In the genomic region with DNA sequence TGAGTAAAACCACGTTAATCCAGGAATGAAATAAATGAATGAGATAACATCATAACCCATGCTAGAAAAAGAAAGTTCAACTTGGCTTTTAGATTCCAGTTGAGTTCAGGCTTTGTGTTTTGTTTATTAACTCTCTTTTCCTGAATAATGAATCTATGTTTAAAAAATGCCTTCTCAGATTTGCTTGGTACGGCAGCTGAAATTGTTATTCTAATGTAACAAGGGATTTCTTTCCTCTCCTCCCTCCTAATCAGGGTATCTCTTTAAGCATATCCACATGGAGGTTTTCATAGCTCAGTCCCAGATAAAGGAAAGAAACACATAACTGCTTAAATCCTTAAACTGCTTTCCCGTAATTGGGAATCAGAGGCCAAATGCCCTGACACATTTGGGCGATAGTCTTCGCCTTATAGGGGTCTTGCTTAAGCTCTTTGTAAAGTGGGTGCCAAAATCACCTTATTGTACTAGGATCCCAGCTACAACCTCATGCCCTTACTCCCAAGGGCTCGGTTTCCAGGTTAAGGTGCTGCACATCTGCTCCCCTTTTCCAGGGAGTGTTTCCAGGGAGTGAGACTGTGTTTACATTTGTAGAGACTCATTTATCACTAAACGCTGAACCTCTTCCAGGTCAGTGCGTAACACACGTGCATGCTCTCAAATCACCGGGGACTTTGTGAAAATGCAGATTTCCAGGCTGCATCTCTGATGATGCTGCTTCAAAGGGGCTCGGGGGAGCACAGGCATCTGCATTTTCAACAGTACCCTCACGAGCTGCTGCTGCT, we compare ENCODE assay signal across 18 cellular contexts.
"Had no signal": no experiment of that assay in that cellular context is flagged by ENCODE, and none has a peak within 500 bp of the region (broad histone marks: within the 10 kb centered on the region; RNA-seq: fewer than 3 reads in every experiment).

No MANE protein-coding gene starts in this region.

- H3K4me1 ChIP-seq: foreskin keratinocyte, parathyroid adenoma, suprapubic skin had no signal

- H3K4me3 ChIP-seq: cardiac muscle cell, lower lobe of right lung, suprapubic skin had no signal

- H3K9me3 ChIP-seq: lower lobe of right lung, suprapubic skin had no signal

- H3K27ac ChIP-seq: cardiac muscle cell, foreskin keratinocyte, lower lobe of right lung, parathyroid adenoma, suprapubic skin had no signal

- ATAC-seq: activated CD4-positive, alpha-beta T cell treated with anti-CD3 and anti-CD28 coated beads for 36 hours; esophagus mucosa; foreskin keratinocyte; lower lobe of right lung; stimulated activated naive CD8-positive, alpha-beta T cell treated with anti-CD3 and anti-CD28 coated beads, Interleukin-15, Interleukin-2, amounts not matched to agents 100 U/mL and 50 U/mL, for 24 hours; T-cell; WTC11 had no signal

- DNase-seq: activated CD4-positive, alpha-beta T cell treated with anti-CD3 and anti-CD28 coated beads for 36 hours; activated CD4-positive, alpha-beta T cell treated with anti-CD3 and anti-CD28 coated beads, Interleukin-2, amount 50 U/mL, for 48 hours; activated naive CD4-positive, alpha-beta T cell; activated naive CD8-positive, alpha-beta T cell treated with anti-CD3 and anti-CD28 coated beads for 36 hours; amygdala; effector CD8-positive, alpha-beta T cell; foreskin keratinocyte; lower lobe of right lung; retina; stimulated activated CD4-positive, alpha-beta T cell treated with anti-CD3 and anti-CD28 coated beads, Interleukin-2, amount 100 ng/mL, for 24 hours; stimulated activated naive CD8-positive, alpha-beta T cell treated with anti-CD3 and anti-CD28 coated beads, Interleukin-15, Interleukin-2, amounts not matched to agents 100 U/mL and 50 U/mL, for 24 hours; T-cell; trophoblast cell had no signal

- H3K27me3 ChIP-seq: cardiac muscle cell, foreskin keratinocyte had no signal

- H3K36me3 ChIP-seq: cardiac muscle cell, lower lobe of right lung, suprapubic skin had no signal
